In genomic region chr10:33193057-33193866, GRCh38 we compare ENCODE assay signal across 8 cellular contexts.
DNase-seq lines count a peak whose midpoint lies in the region; ATAC-seq, FAIRE-seq and TF ChIP-seq lines count a peak whose summit lies in the region.

No MANE protein-coding gene starts in this region.

- CTCF ChIA-PET in CD8-positive, alpha-beta memory T cell (lab: Charles Lee), result interaction anchor here (0.7 to 1.7 kb wide), 15 partner anchors 8 to 1445 kb away, joined by 3 to 7 read pairs (median 3); no protein-coding TSS in a partner anchor

- peak; percentile 81 for TF ChIP-seq CTCF in fibroblast of villous mesenchyme (IDR thresholded peaks at IDR 0.05; ENCODE audit: insufficient read depth, low read depth, low read length)

- DNase-seq in CD8-positive, alpha-beta memory T cell, result peak; percentile 39 to 73 (median 41)
- DNase-seq in HUDEP-2 (lab: John Stamatoyannopoulos, UW; ENCODE audit: unreplicated experiment in 76 of 76) (peak in 56 of 76 experiments; percentile 1 to 58 (median 26)), RCC 7860 (ENCODE audit: low spot score) (peak; percentile 67), fibroblast of villous mesenchyme (ENCODE audit: low read depth) (peak; percentile 97), non-pigmented ciliary epithelial cell (ENCODE audit: low read depth) (peak; percentile 67)
- peak; percentile 52 to 57 for DNase-seq in activated T-helper 1 cell treated with anti-CD3 and anti-CD28 coated beads, Interleukin-2, amount 50 U/mL, for 16 hours (ENCODE audit: low read depth in 1 of 2, low spot score in 1 of 2)

- H3K36me3 ChIP-seq in CD8-positive, alpha-beta memory T cell (ENCODE audit: insufficient read depth, low read length), result no peaks in the 10 kb centered on the region
- peaks cover 17 to 66% (median 59%) of the 10 kb centered on the region in 5 donors for H3K36me3 ChIP-seq in subcutaneous abdominal adipose tissue (ENCODE audit: control insufficient read depth in 5 of 5, insufficient read depth in 5 of 5, low read length in 5 of 5)

- H3K27me3 ChIP-seq in CD8-positive, alpha-beta memory T cell (ENCODE audit: insufficient read depth, low read length, poor library complexity, severe bottlenecking), result no peaks in the 10 kb centered on the region
- no peaks in the 10 kb centered on the region for H3K27me3 ChIP-seq in subcutaneous abdominal adipose tissue (ENCODE audit: control insufficient read depth in 5 of 5, insufficient read depth in 4 of 5, low read length in 5 of 5)

- H3K36me3 Mint-ChIP-seq in CD8-positive, alpha-beta memory T cell, result no peaks in the 10 kb centered on the region

- H3K4me3 Mint-ChIP-seq in CD8-positive, alpha-beta memory T cell, result peak overlapping the region in 1 of 7 donors; percentile 14

- POLR2A ChIA-PET in CD8-positive, alpha-beta memory T cell (lab: Charles Lee), result no interaction called here

- peak overlapping the region in 1 of 8 donors; percentile 39 for H3K27ac Mint-ChIP-seq in CD8-positive, alpha-beta memory T cell

- peaks cover 0 to 4% (median 0%) of the 10 kb centered on the region in 3 donors for H3K4me1 Mint-ChIP-seq in CD8-positive, alpha-beta memory T cell

- ATAC-seq in GM19455 (IDR thresholded peaks at IDR 0.05; ENCODE audit: unreplicated experiment), result peak; percentile 85

- no peak overlapping the region for H3K27ac ChIP-seq in CD8-positive, alpha-beta memory T cell (ENCODE audit: low read depth, low read length)
- H3K27ac ChIP-seq in subcutaneous abdominal adipose tissue (ENCODE audit: low read depth, low read length), result peak overlapping the region; percentile 64

- peak; percentile 59 for FAIRE-seq in RCC 7860 (lab: Jason Lieb, UNC)

- peaks cover 6 to 27% of the 10 kb centered on the region in 2 donors for H3K27me3 Mint-ChIP-seq in CD8-positive, alpha-beta memory T cell

- H3K9me3 ChIP-seq in CD8-positive, alpha-beta memory T cell (ENCODE audit: low read length), result no peaks in the 10 kb centered on the region
- no peaks in the 10 kb centered on the region for H3K9me3 ChIP-seq in subcutaneous abdominal adipose tissue (ENCODE audit: control insufficient read depth in 5 of 5, low read length in 5 of 5)

- H3K9me3 Mint-ChIP-seq in CD8-positive, alpha-beta memory T cell, result no peaks in the 10 kb centered on the region

- peak overlapping the region in 1 of 5 donors; percentile 30 for H3K9ac ChIP-seq in subcutaneous abdominal adipose tissue (ENCODE audit: low read length in 5 of 5)

- H3K4me3 ChIP-seq in CD8-positive, alpha-beta memory T cell (ENCODE audit: low read length), result no peak overlapping the region
- H3K4me3 ChIP-seq in fibroblast of villous mesenchyme (ENCODE audit: low read depth, low read length) (no peak overlapping the region), subcutaneous abdominal adipose tissue (ENCODE audit: low read depth in 1 of 5, low read length in 5 of 5) (no peak overlapping the region)

- no peaks in the 10 kb centered on the region for H3K4me1 ChIP-seq in CD8-positive, alpha-beta memory T cell (ENCODE audit: insufficient read depth, low read length)
- peaks cover 5 to 47% (median 23%) of the 10 kb centered on the region in 5 donors for H3K4me1 ChIP-seq in subcutaneous abdominal adipose tissue (ENCODE audit: control insufficient read depth in 5 of 5, insufficient read depth in 5 of 5, low read length in 5 of 5)

Comparison
In these comparisons a context has a peak if more than half of its experiments do, and no peak if none do; other contexts are left out.
1. DNase-seq: peak in every context shown above with its lines; median percentile 97 in fibroblast of villous mesenchyme; 67 in RCC 7860; 67 in non-pigmented ciliary epithelial cell; 54 in activated T-helper 1 cell treated with anti-CD3 and anti-CD28 coated beads, Interleukin-2, amount 50 U/mL, for 16 hours; 41 in CD8-positive, alpha-beta memory T cell; 26 in HUDEP-2.